Comparison of ENCODE assay signal across 21 cellular contexts in the genomic region with DNA sequence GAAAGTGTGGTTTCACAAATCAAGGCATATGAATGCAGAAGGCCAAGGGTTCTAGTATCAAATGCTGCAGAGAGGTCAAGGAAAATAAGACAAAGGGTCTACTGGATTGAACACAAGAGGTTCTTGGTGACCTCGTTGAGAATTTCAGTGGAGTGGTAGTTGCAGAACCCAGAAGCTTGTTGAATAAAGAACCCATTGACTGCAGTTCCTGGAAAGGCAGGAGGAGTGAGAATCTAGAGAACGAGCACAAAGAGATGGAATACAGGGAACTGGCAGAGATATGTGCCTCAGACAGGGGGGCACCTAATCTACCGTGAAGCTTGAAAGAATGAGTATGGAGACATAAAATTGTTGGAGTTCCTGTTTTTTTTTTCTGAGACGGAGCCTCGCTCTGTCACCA. TPM values are rescaled to one million over a fixed set of nuclear protein-coding genes. Genes with fewer than 3 reads are reported as not detected.
DNase-seq lines count a peak whose midpoint lies in the region; ATAC-seq, FAIRE-seq and TF ChIP-seq lines count a peak whose summit lies in the region.
"Had no signal": no experiment of that assay in that cellular context is flagged by ENCODE, and none has a peak within 500 bp of the region (broad histone marks: within the 10 kb centered on the region; RNA-seq: fewer than 3 reads in every experiment).

No MANE protein-coding gene starts in this region.

- H4K8ac ChIP-seq in trophoblast cell (ENCODE audit: low read depth, low read length) = no peak overlapping the region

- no peak overlapping the region for H3K4me3 ChIP-seq in trophoblast cell (ENCODE audit: low read depth, low read length)
- H3K4me3 ChIP-seq: BLaER1, GM12878, GM23338, Peyer's patch, SJSA1 had no signal

- H3K4me2 ChIP-seq in trophoblast cell (ENCODE audit: low read length) = no peak overlapping the region
- H3K4me2 ChIP-seq: BLaER1, GM23338 had no signal

- H2AFZ ChIP-seq in trophoblast cell (ENCODE audit: insufficient read depth, low read length, poor library complexity) = no peak overlapping the region
- H2AFZ ChIP-seq: GM23338 had no signal

- no peak overlapping the region for H2BK5ac ChIP-seq in trophoblast cell (ENCODE audit: low read depth, low read length, poor library complexity)

- FAIRE-seq in H54 (lab: Jason Lieb, UNC) = no peak
- FAIRE-seq: GM12878 had no signal

- no CpG with 5 or more reads among the region's 5 CpGs for WGBS in trophoblast cell (ENCODE audit: extremely low coverage, insufficient coverage, insufficient read length)

- H3K18ac ChIP-seq in trophoblast cell (ENCODE audit: low read length) = no peak overlapping the region

- no peak overlapping the region for H4K12ac ChIP-seq in trophoblast cell (ENCODE audit: low read depth, low read length)

- H2BK12ac ChIP-seq in trophoblast cell (ENCODE audit: low read length) = no peak overlapping the region

- H3K36me3 ChIP-seq in trophoblast cell (ENCODE audit: control insufficient read depth in 1 of 2, insufficient read depth in 2 of 2, low read length in 2 of 2) = no peaks in the 10 kb centered on the region
- H3K36me3 ChIP-seq: BLaER1, Peyer's patch had no signal

- peaks cover 10% of the 10 kb centered on the region for H3K79me2 ChIP-seq in trophoblast cell (ENCODE audit: control insufficient read depth, insufficient read depth, low read length, poor library complexity)

- H3K79me1 ChIP-seq in trophoblast cell (ENCODE audit: low read length) = peaks cover 16% of the 10 kb centered on the region

- no peak overlapping the region for H4K91ac ChIP-seq in trophoblast cell (ENCODE audit: low read depth, low read length)

- H3K4ac ChIP-seq in trophoblast cell (ENCODE audit: low read depth, low read length) = no peak overlapping the region

- peaks cover 0 to 2% of the 10 kb centered on the region in 2 experiments for H3K4me1 ChIP-seq in trophoblast cell (ENCODE audit: control insufficient read depth in 1 of 2, insufficient read depth in 2 of 2, low read length in 2 of 2)

- no peak overlapping the region for H3K14ac ChIP-seq in trophoblast cell (ENCODE audit: low read length)

- H3K27ac ChIP-seq in trophoblast cell (ENCODE audit: low read depth, low read length) = no peak overlapping the region
- H3K27ac ChIP-seq: BLaER1, Peyer's patch, SJSA1 had no signal

- peaks cover 12% of the 10 kb centered on the region for H3K36me3 Mint-ChIP-seq in dendritic cell treated with granulocyte-macrophage colony-stimulating factor and Interleukin-4, amounts not matched to agents 40 ng/mL and 50 ng/mL, for 4 days (ENCODE audit: low read depth)

- peak overlapping the region; percentile 76 for H3K23ac ChIP-seq in trophoblast cell (ENCODE audit: low read length)

- DNase-seq in SK-MEL-5 (ENCODE audit: low read depth, low spot score) = peak; percentile 86
- no peak for DNase-seq in trophoblast cell
- DNase-seq in H54 (ENCODE audit: insufficient read length, low spot score) = no peak
- no peak for DNase-seq in Kasumi-1 (lab: John Stamatoyannopoulos, UW)
- no peak for DNase-seq in retina
- DNase-seq: CD8-positive, alpha-beta T cell; DND-41; HCEC 1CT; NCI-H1417; NCI-H1694 treated with DMSO at 0.1 percent for 48 hours; NCI-H2081 treated with DMSO at 0.1 percent for 48 hours; NCI-H2171 treated with DMSO at 0.1 percent for 48 hours; NCI-H524 treated with DMSO at 0.1 percent for 48 hours; NCI-H82; Peyer's patch had no signal

- no peaks in the 10 kb centered on the region for H3K9me3 ChIP-seq in trophoblast cell (ENCODE audit: insufficient read depth, low read depth, low read length)
- H3K9me3 ChIP-seq: BLaER1, Peyer's patch, SJSA1 had no signal

- ATAC-seq in GM18867 (IDR thresholded peaks at IDR 0.05; ENCODE audit: unreplicated experiment) = no peak
- ATAC-seq: CD8-positive, alpha-beta T cell; GM12878; GM23338 had no signal

- H3K27ac Mint-ChIP-seq in dendritic cell treated with granulocyte-macrophage colony-stimulating factor and Interleukin-4, amounts not matched to agents 40 ng/mL and 50 ng/mL, for 4 days = peak overlapping the region; percentile 51
- H3K27ac Mint-ChIP-seq: CD8-positive, alpha-beta T cell; GM23338 had no signal

- H3K27me3 ChIP-seq in trophoblast cell (ENCODE audit: insufficient read depth, low read length) = no peaks in the 10 kb centered on the region
- H3K27me3 ChIP-seq: BLaER1, Peyer's patch, SJSA1 had no signal

- no peak for TF ChIP-seq POLR2A in H54 (IDR thresholded peaks at IDR 0.05; ENCODE audit: low read depth, low read length)

- no peaks in the 10 kb centered on the region for H3K27me3 Mint-ChIP-seq in dendritic cell treated with granulocyte-macrophage colony-stimulating factor and Interleukin-4, amounts not matched to agents 40 ng/mL and 50 ng/mL, for 4 days

- intact Hi-C loops in dendritic cell treated with granulocyte-macrophage colony-stimulating factor and Interleukin-4, amounts not matched to agents 40 ng/mL and 50 ng/mL, for 4 days (cut with micrococcal nuclease) = no loop called here

- no peak overlapping the region for H2AK5ac ChIP-seq in trophoblast cell (ENCODE audit: low read length)

- H2BK120ac ChIP-seq in trophoblast cell (ENCODE audit: insufficient read depth, low read length, poor library complexity) = no peak overlapping the region

- no peak overlapping the region for H3K4me3 Mint-ChIP-seq in dendritic cell treated with granulocyte-macrophage colony-stimulating factor and Interleukin-4, amounts not matched to agents 40 ng/mL and 50 ng/mL, for 4 days
- H3K4me3 Mint-ChIP-seq: CD8-positive, alpha-beta T cell; GM23338 had no signal

- no peaks in the 10 kb centered on the region for H3K9me3 Mint-ChIP-seq in dendritic cell treated with granulocyte-macrophage colony-stimulating factor and Interleukin-4, amounts not matched to agents 40 ng/mL and 50 ng/mL, for 4 days
- H3K9me3 Mint-ChIP-seq: CD8-positive, alpha-beta T cell; GM23338 had no signal

- H3K4me1 Mint-ChIP-seq in dendritic cell treated with granulocyte-macrophage colony-stimulating factor and Interleukin-4, amounts not matched to agents 40 ng/mL and 50 ng/mL, for 4 days (ENCODE audit: low read depth) = peaks cover 13% of the 10 kb centered on the region

- no peak overlapping the region for H3K9ac ChIP-seq in trophoblast cell (ENCODE audit: low read length)
- H3K9ac ChIP-seq: BLaER1 had no signal

- in situ Hi-C loops in SK-MEL-5 (cut with HindIII; ENCODE audit: low pct_unique_long_range_greater_than_20kb, low sequenced_read_pairs) = no loop called here

RNA-seq across cellular contexts. Expression of a gene that starts 3.5 kb away (rescaled TPM):
- total RNA-seq in SK-MEL-5 (2014; rRNA removed; shearing (Covaris generic)) = 498 and 531 TPM in 2 replicates
- 253 and 297 TPM in 2 replicates for polyA plus RNA-seq in SK-MEL-5 (2015; cell fraction: cytosol; rRNA removed)
- polyA plus RNA-seq in SK-MEL-5 (2015; cell fraction: nucleus; rRNA removed) = 148 and 219 TPM in 2 replicates
- 262 and 267 TPM in 2 replicates for polyA plus RNA-seq in trophoblast cell (2013)
